Comparison of ENCODE assay signal across 9 cellular contexts in genomic region chr14:100078216-100078780, GRCh38. TPM values are rescaled to one million over a fixed set of nuclear protein-coding genes. Genes with fewer than 3 reads are reported as not detected.
DNase-seq lines count a peak whose midpoint lies in the region; ATAC-seq, FAIRE-seq and TF ChIP-seq lines count a peak whose summit lies in the region.
"Had no signal": no experiment of that assay in that cellular context is flagged by ENCODE, and none has a peak within 500 bp of the region (broad histone marks: within the 10 kb centered on the region; RNA-seq: fewer than 3 reads in every experiment).

No MANE protein-coding gene starts in this region.

- no peak overlapping the region for H3K4ac ChIP-seq in trophoblast cell (ENCODE audit: low read depth, low read length)

- POLR2A ChIA-PET in CD8-positive, alpha-beta T cell (lab: Charles Lee), result interaction anchor here (0.7 to 23.8 kb wide), 10 partner anchors 9 to 143 kb away, joined by 3 to 700 read pairs (median 4); partner anchors contain the start of gene EVL

- H3K4me1 Mint-ChIP-seq in CD8-positive, alpha-beta T cell (ENCODE audit: low read depth), result peaks cover 97% of the 10 kb centered on the region
- H3K4me1 Mint-ChIP-seq in chondrocyte (ENCODE audit: low read depth), result peaks cover 79% of the 10 kb centered on the region

- no peaks in the 10 kb centered on the region for H3K9me3 Mint-ChIP-seq in CD8-positive, alpha-beta T cell
- no peaks in the 10 kb centered on the region for H3K9me3 Mint-ChIP-seq in chondrocyte (ENCODE audit: low read depth)

- H3K27me3 ChIP-seq in CD8-positive, alpha-beta T cell (ENCODE audit: insufficient read depth, low read length), result no peaks in the 10 kb centered on the region
- H3K27me3 ChIP-seq in SJSA1 (replicated peaks) (no peaks in the 10 kb centered on the region), osteoblast (ENCODE audit: insufficient read depth, low read length) (no peaks in the 10 kb centered on the region), trophoblast cell (ENCODE audit: insufficient read depth, low read length) (no peaks in the 10 kb centered on the region)

- H3K4me3 Mint-ChIP-seq in CD8-positive, alpha-beta T cell, result peak overlapping the region; percentile 77
- no peak overlapping the region for H3K4me3 Mint-ChIP-seq in chondrocyte (ENCODE audit: unreplicated experiment)

- no peaks in the 10 kb centered on the region for H3K27me3 Mint-ChIP-seq in CD8-positive, alpha-beta T cell (ENCODE audit: low read depth)
- no peaks in the 10 kb centered on the region for H3K27me3 Mint-ChIP-seq in chondrocyte (ENCODE audit: low read depth)

- H4K8ac ChIP-seq in trophoblast cell (ENCODE audit: low read depth, low read length), result no peak overlapping the region

- H3K79me2 ChIP-seq in osteoblast (ENCODE audit: insufficient read depth, low read length), result peaks cover 6% of the 10 kb centered on the region
- H3K79me2 ChIP-seq in trophoblast cell (ENCODE audit: control insufficient read depth, insufficient read depth, low read length, poor library complexity), result peaks cover 2% of the 10 kb centered on the region

- WGBS in trophoblast cell (ENCODE audit: extremely low coverage, insufficient coverage, insufficient read length), result no CpG with 5 or more reads among the region's 9 CpGs

- H3K27ac Mint-ChIP-seq in CD8-positive, alpha-beta T cell, result peak overlapping the region; percentile 99
- peak overlapping the region; percentile 94 for H3K27ac Mint-ChIP-seq in chondrocyte (ENCODE audit: unreplicated experiment)

- H2BK12ac ChIP-seq in trophoblast cell (ENCODE audit: low read length), result no peak overlapping the region

- no peak for TF ChIP-seq POLR2A in H54 (IDR thresholded peaks at IDR 0.05; ENCODE audit: low read depth, low read length)

- H3K14ac ChIP-seq in trophoblast cell (ENCODE audit: low read length), result no peak overlapping the region

- H4K12ac ChIP-seq in trophoblast cell (ENCODE audit: low read depth, low read length), result no peak overlapping the region

- H3K36me3 Mint-ChIP-seq in CD8-positive, alpha-beta T cell, result peaks cover 83% of the 10 kb centered on the region
- H3K36me3 Mint-ChIP-seq in chondrocyte (ENCODE audit: low read depth), result no peaks in the 10 kb centered on the region

- no peak overlapping the region for H3K4me2 ChIP-seq in osteoblast (ENCODE audit: insufficient read depth, low read length)
- no peak overlapping the region for H3K4me2 ChIP-seq in trophoblast cell (ENCODE audit: low read length)

- CTCF ChIA-PET in CD8-positive, alpha-beta T cell (lab: Charles Lee), result interaction anchor here (1.0 to 35.4 kb wide), 9 partner anchors 9 to 115 kb away, joined by 3 to 1143 read pairs (median 6); partner anchors contain the start of gene EVL

- no peak overlapping the region for H2BK5ac ChIP-seq in trophoblast cell (ENCODE audit: low read depth, low read length, poor library complexity)

- H3K36me3 ChIP-seq in CD8-positive, alpha-beta T cell (ENCODE audit: insufficient read depth, low read length), result peaks cover 28% of the 10 kb centered on the region
- H3K36me3 ChIP-seq in SJSA1 (no peaks in the 10 kb centered on the region), osteoblast (ENCODE audit: insufficient read depth, low read length) (no peaks in the 10 kb centered on the region), trophoblast cell (ENCODE audit: control insufficient read depth in 1 of 2, insufficient read depth in 2 of 2, low read length in 2 of 2) (no peaks in the 10 kb centered on the region)

- DNase-seq in CD8-positive, alpha-beta T cell, result no peak
- DNase-seq in SJSA1 (ENCODE audit: low read depth in 1 of 2, low spot score in 2 of 2) (peak in 1 of 2 experiments; percentile 14), chondrocyte (ENCODE audit: low spot score) (no peak), osteoblast (ENCODE audit: insufficient read length, low spot score, missing footprints) (no peak), trophoblast cell (no peak), H54 (ENCODE audit: insufficient read length, low spot score) (no peak)
- DNase-seq in central memory CD4-positive, alpha-beta T cell, result no peak

- no peak overlapping the region for H4K91ac ChIP-seq in trophoblast cell (ENCODE audit: low read depth, low read length)

- no peaks in the 10 kb centered on the region for H3K9me3 ChIP-seq in CD8-positive, alpha-beta T cell (ENCODE audit: low read length)
- H3K9me3 ChIP-seq in SJSA1 (replicated peaks) (no peaks in the 10 kb centered on the region), osteoblast (ENCODE audit: low read depth, low read length) (no peaks in the 10 kb centered on the region), trophoblast cell (ENCODE audit: insufficient read depth, low read depth, low read length) (no peaks in the 10 kb centered on the region)

- no peak overlapping the region for H3K9ac ChIP-seq in trophoblast cell (ENCODE audit: low read length)

- H2AFZ ChIP-seq in osteoblast (ENCODE audit: low read length) (no peak overlapping the region), trophoblast cell (ENCODE audit: insufficient read depth, low read length, poor library complexity) (no peak overlapping the region)

- H3K23ac ChIP-seq in trophoblast cell (ENCODE audit: low read length), result no peak overlapping the region

- peak overlapping the region; percentile 55 for H3K27ac ChIP-seq in CD8-positive, alpha-beta T cell (ENCODE audit: low read depth, low read length)
- H3K27ac ChIP-seq in SJSA1 (peak overlapping the region; percentile 40; the same call in 1 of the 2 replicates), osteoblast (ENCODE audit: low read depth, low read length) (peak overlapping the region; percentile 74), trophoblast cell (ENCODE audit: low read depth, low read length) (no peak overlapping the region)
- H3K27ac ChIP-seq: VCaP had no signal

- no peak overlapping the region for H2BK120ac ChIP-seq in trophoblast cell (ENCODE audit: insufficient read depth, low read length, poor library complexity)

- H3K4me3 ChIP-seq in CD8-positive, alpha-beta T cell (ENCODE audit: low read depth, low read length), result peak overlapping the region; percentile 27
- no peak overlapping the region for H3K4me3 ChIP-seq in SJSA1
- H3K4me3 ChIP-seq in osteoblast (ENCODE audit: insufficient read depth, low read length), result no peak overlapping the region
- no peak overlapping the region for H3K4me3 ChIP-seq in trophoblast cell (ENCODE audit: low read depth, low read length)

- peaks cover 20% of the 10 kb centered on the region for H4K20me1 ChIP-seq in osteoblast (ENCODE audit: insufficient read depth, low read length)

- intact Hi-C loops in CD8-positive, alpha-beta T cell (cut with DNase I, micrococcal nuclease), result loop anchor here (2.0 to 10.0 kb wide), 2 partner anchors 13 to 1737 kb away; partner anchors contain the start of gene EVL (in 1 of the 2)

- TF ChIP-seq CTCF in CD8-positive, alpha-beta T cell (IDR thresholded peaks at IDR 0.05), result no peak
- TF ChIP-seq CTCF in chondrocyte (IDR thresholded peaks at IDR 0.05), result no peak
- TF ChIP-seq CTCF in osteoblast (IDR thresholded peaks at IDR 0.05; ENCODE audit: extremely low read depth, low read depth, low read length), result no peak

- no peak for FAIRE-seq in H54 (lab: Jason Lieb, UNC)

- H3K4me1 ChIP-seq in CD8-positive, alpha-beta T cell (ENCODE audit: insufficient read depth, low read length), result peaks cover 95% of the 10 kb centered on the region
- H3K4me1 ChIP-seq in SJSA1 (replicated peaks) (peaks cover 20% of the 10 kb centered on the region), osteoblast (ENCODE audit: insufficient read depth, low read length) (peaks cover 28% of the 10 kb centered on the region), trophoblast cell (ENCODE audit: control insufficient read depth in 1 of 2, insufficient read depth in 2 of 2, low read length in 2 of 2) (peaks cover 9 to 14% of the 10 kb centered on the region in 2 experiments)

- H3K79me1 ChIP-seq in trophoblast cell (ENCODE audit: low read length), result peaks cover 2% of the 10 kb centered on the region

- H2AK5ac ChIP-seq in trophoblast cell (ENCODE audit: low read length), result no peak overlapping the region

- no peak overlapping the region for H3K18ac ChIP-seq in trophoblast cell (ENCODE audit: low read length)

- ATAC-seq in CD8-positive, alpha-beta T cell, result no peak
- ATAC-seq in GM18511 (IDR thresholded peaks at IDR 0.05; ENCODE audit: unreplicated experiment), result no peak

RNA-seq across cellular contexts. Expression of gene EVL, which starts 13.1 kb away (rescaled TPM):
- 100 to 1,000 TPM; 573 to 578 TPM for total RNA-seq in CD8-positive, alpha-beta T cell
- 10.8 and 11.0 TPM in 2 replicates for total RNA-seq in SJSA1 (2014; rRNA removed; shearing (Covaris generic))
- 98.9 to 112 TPM (median 104 TPM) in 3 replicates for total RNA-seq in chondrocyte
- total RNA-seq in osteoblast, result 16.6 and 17.4 TPM in 2 replicates
- polyA plus RNA-seq in trophoblast cell (2013), result 31.4 and 32.7 TPM in 2 replicates
